Comparison of ENCODE assay signal across 1 cellular context in the genomic region with DNA sequence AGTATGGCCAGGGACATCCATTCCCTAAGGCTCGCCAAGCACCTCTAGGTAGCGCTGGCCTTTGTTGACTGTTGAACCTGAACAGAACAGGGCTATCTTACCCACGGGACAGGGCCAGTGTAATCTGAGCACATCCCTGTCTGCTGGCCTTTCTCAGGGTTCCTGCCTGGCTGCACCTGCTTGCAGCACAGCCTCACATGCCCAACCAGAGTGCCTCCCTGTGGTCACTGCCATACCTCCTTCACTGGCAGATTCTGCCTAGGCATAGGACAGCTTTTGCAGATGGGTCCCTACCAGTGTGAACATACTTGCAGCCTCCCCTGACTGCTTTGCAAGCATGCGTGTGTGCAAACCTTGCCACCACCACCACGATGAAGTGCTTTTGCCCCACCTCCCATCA.
TF ChIP-seq lines count a peak whose summit lies in the region.

No MANE protein-coding gene starts in this region.

TF ChIP-seq in H1, 55 proteins besides CTCF, POLR2A, EP300 and RAD21:
- TF ChIP-seq YY1 (IDR thresholded peaks at IDR 0.05; ENCODE audit: low read depth, low read length) (no peak), ZNF274 (IDR thresholded peaks at IDR 0.05; ENCODE audit: borderline replicate concordance, extremely low read depth, low read length) (no peak), TBP (IDR thresholded peaks at IDR 0.05; ENCODE audit: low read depth, low read length) (no peak), GTF2F1 (IDR thresholded peaks at IDR 0.05; ENCODE audit: borderline replicate concordance, low read depth, low read length) (no peak), SUZ12 (IDR thresholded peaks at IDR 0.05; ENCODE audit: low read length) (no peak)
